Comparison of ENCODE assay signal across 9 cellular contexts in the genomic region with DNA sequence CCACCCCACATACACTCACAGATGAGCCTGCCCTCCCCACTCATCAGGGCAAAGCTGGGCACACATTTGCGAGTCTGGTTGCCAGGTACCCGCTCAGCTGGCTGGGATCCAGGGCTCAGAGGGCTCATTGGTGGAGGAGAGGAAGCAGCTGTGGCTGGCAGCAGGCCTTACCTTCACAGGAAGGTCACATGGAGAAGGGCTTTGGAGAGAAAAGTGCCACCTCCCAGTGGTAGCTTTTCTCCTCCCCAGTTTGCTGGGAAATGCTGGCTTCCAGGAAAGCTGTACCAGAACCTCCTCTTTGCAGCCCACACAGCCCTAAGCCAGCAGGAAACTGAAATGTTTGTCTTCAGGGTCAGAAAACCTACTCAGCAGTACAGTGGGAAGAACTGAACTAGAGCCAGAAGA. TPM values are rescaled to one million over a fixed set of nuclear protein-coding genes. Genes with fewer than 3 reads are reported as not detected.
DNase-seq lines count a peak whose midpoint lies in the region; ATAC-seq and TF ChIP-seq lines count a peak whose summit lies in the region.
"Had no signal": no experiment of that assay in that cellular context is flagged by ENCODE, and none has a peak within 500 bp of the region (broad histone marks: within the 10 kb centered on the region; RNA-seq: fewer than 3 reads in every experiment).

No MANE protein-coding gene starts in this region.

- TF ChIP-seq CTCF in fibroblast of mammary gland (conservative IDR thresholded peaks at IDR 0.05; ENCODE audit: control insufficient read depth, insufficient read depth, low read depth, low read length) (no peak), WTC11 (IDR thresholded peaks at IDR 0.05) (no peak)

- no peak overlapping the region for H3K4me3 ChIP-seq in fibroblast of mammary gland (ENCODE audit: control insufficient read depth, low read depth, low read length)

- H3K27me3 Mint-ChIP-seq in WTC11 (ENCODE audit: low read depth): peaks cover 17% of the 10 kb centered on the region
- H3K27me3 Mint-ChIP-seq: natural killer cell treated with Interleukin-12 subunit alpha and Interleukin-12 subunit beta and Interleukin-15 and Interleukin-18, amount 100 ng/mL, for 72 hours had no signal

- POLR2A ChIA-PET in WTC11 (lab: Charles Lee): no interaction called here

- CTCF ChIA-PET in WTC11 (lab: Charles Lee): no interaction called here

- H3K4me1 Mint-ChIP-seq in WTC11: no peaks in the 10 kb centered on the region

- no peak overlapping the region for H3K4me3 Mint-ChIP-seq in WTC11
- H3K4me3 Mint-ChIP-seq: natural killer cell treated with Interleukin-12 subunit alpha and Interleukin-12 subunit beta and Interleukin-15 and Interleukin-18, amount 100 ng/mL, for 72 hours had no signal

- H3K27ac Mint-ChIP-seq in WTC11: no peak overlapping the region
- H3K27ac Mint-ChIP-seq: natural killer cell treated with Interleukin-12 subunit alpha and Interleukin-12 subunit beta and Interleukin-15 and Interleukin-18, amount 100 ng/mL, for 72 hours had no signal

- H3K9me3 Mint-ChIP-seq in WTC11: no peaks in the 10 kb centered on the region
- H3K9me3 Mint-ChIP-seq: natural killer cell treated with Interleukin-12 subunit alpha and Interleukin-12 subunit beta and Interleukin-15 and Interleukin-18, amount 100 ng/mL, for 72 hours had no signal

- ATAC-seq in stimulated activated naive CD8-positive, alpha-beta T cell treated with anti-CD3 and anti-CD28 coated beads, Interleukin-15, Interleukin-2, amounts not matched to agents 100 U/mL and 50 U/mL, for 24 hours: no peak
- ATAC-seq in WTC11 (no peak), GM21576 (IDR thresholded peaks at IDR 0.05; ENCODE audit: unreplicated experiment) (no peak)

- DNase-seq in NCI-H2227 (lab: John Stamatoyannopoulos, UW; ENCODE audit: unreplicated experiment) (peak; percentile 32), NCI-H2227 treated with DMSO at 0.1 percent for 48 hours (lab: John Stamatoyannopoulos, UW) (no peak), NCI-H345 (lab: John Stamatoyannopoulos, UW) (peak; percentile 99), fibroblast of mammary gland (ENCODE audit: low read depth) (peak; percentile 55), WTC11 (ENCODE audit: low spot score) (no peak)
- peak; percentile 27 for DNase-seq in stimulated activated naive CD8-positive, alpha-beta T cell treated with anti-CD3 and anti-CD28 coated beads, Interleukin-15, Interleukin-2, amounts not matched to agents 100 U/mL and 50 U/mL, for 24 hours
- no peak for DNase-seq in NK-92 treated with Interleukin-12 subunit alpha and Interleukin-12 subunit beta, amount 100 ng/mL, for 24 hours (lab: John Stamatoyannopoulos, UW)

- no peaks in the 10 kb centered on the region for H3K36me3 Mint-ChIP-seq in WTC11
- H3K36me3 Mint-ChIP-seq: natural killer cell treated with Interleukin-12 subunit alpha and Interleukin-12 subunit beta and Interleukin-15 and Interleukin-18, amount 100 ng/mL, for 72 hours had no signal

TF ChIP-seq in WTC11, 78 proteins besides CTCF, POLR2A, EP300 and RAD21:
- TF ChIP-seq, protein P1, sequence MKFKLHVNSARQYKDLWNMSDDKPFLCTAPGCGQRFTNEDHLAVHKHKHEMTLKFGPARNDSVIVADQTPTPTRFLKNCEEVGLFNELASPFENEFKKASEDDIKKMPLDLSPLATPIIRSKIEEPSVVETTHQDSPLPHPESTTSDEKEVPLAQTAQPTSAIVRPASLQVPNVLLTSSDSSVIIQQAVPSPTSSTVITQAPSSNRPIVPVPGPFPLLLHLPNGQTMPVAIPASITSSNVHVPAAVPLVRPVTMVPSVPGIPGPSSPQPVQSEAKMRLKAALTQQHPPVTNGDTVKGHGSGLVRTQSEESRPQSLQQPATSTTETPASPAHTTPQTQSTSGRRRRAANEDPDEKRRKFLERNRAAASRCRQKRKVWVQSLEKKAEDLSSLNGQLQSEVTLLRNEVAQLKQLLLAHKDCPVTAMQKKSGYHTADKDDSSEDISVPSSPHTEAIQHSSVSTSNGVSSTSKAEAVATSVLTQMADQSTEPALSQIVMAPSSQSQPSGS (CRISPR knock-in tag; IDR thresholded peaks at IDR 0.05; ENCODE audit: borderline replicate concordance, low read depth): no peak
- TF ChIP-seq, protein P2, sequence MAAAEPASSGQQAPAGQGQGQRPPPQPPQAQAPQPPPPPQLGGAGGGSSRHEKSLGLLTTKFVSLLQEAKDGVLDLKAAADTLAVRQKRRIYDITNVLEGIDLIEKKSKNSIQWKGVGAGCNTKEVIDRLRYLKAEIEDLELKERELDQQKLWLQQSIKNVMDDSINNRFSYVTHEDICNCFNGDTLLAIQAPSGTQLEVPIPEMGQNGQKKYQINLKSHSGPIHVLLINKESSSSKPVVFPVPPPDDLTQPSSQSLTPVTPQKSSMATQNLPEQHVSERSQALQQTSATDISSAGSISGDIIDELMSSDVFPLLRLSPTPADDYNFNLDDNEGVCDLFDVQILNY (CRISPR knock-in tag; IDR thresholded peaks at IDR 0.05): no peak
- TF ChIP-seq ZNF671 (CRISPR knock-in tag; IDR thresholded peaks at IDR 0.05): no peak
- TF ChIP-seq, protein P3, sequence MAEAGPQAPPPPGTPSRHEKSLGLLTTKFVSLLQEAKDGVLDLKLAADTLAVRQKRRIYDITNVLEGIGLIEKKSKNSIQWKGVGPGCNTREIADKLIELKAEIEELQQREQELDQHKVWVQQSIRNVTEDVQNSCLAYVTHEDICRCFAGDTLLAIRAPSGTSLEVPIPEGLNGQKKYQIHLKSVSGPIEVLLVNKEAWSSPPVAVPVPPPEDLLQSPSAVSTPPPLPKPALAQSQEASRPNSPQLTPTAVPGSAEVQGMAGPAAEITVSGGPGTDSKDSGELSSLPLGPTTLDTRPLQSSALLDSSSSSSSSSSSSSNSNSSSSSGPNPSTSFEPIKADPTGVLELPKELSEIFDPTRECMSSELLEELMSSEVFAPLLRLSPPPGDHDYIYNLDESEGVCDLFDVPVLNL (CRISPR knock-in tag; IDR thresholded peaks at IDR 0.05; ENCODE audit: borderline replicate concordance, low read depth): no peak

RNA-seq across cellular contexts. Expression of a gene that starts 55.6 kb away (rescaled TPM):
- 55.7 to 68.0 TPM (median 66.1 TPM) in 3 replicates for total RNA-seq in WTC11 (2021)
- total RNA-seq: natural killer cell treated with Interleukin-12 subunit alpha and Interleukin-12 subunit beta and Interleukin-15 and Interleukin-18, amount 100 ng/mL, for 72 hours had no signal

Comparison
In these comparisons a context has a peak if more than half of its experiments do, and no peak if none do; other contexts are left out.
1. DNase-seq: peak in NCI-H2227 (single experiment), NCI-H345 (single experiment), fibroblast of mammary gland (single experiment) and stimulated activated naive CD8-positive, alpha-beta T cell treated with anti-CD3 and anti-CD28 coated beads, Interleukin-15, Interleukin-2, amounts not matched to agents 100 U/mL and 50 U/mL, for 24 hours (single experiment); none in NCI-H2227 treated with DMSO at 0.1 percent for 48 hours (single experiment), WTC11 (single experiment) and NK-92 treated with Interleukin-12 subunit alpha and Interleukin-12 subunit beta, amount 100 ng/mL, for 24 hours (single experiment).